ENCODE assay signal across 1 cellular context in genomic region chr14:104795781-104796681, GRCh38.
TF ChIP-seq lines count a peak whose summit lies in the region.

No MANE protein-coding gene starts in this region.

TF ChIP-seq in HepG2, 621 proteins besides CTCF, POLR2A, EP300 and RAD21 (continued from another document and continues in another):
- TF ChIP-seq AKNA (CRISPR knock-in tag; IDR thresholded peaks at IDR 0.05; ENCODE audit: borderline replicate concordance) = no peak
- TF ChIP-seq TOE1 (CRISPR knock-in tag; IDR thresholded peaks at IDR 0.05) = no peak
- peak; percentile 91 for TF ChIP-seq ZNF281 (CRISPR knock-in tag; IDR thresholded peaks at IDR 0.05; ENCODE audit: borderline replicate concordance)
- no peak for TF ChIP-seq ZNF781 (CRISPR knock-in tag; IDR thresholded peaks at IDR 0.05; ENCODE audit: borderline replicate concordance, not compliant biosample characterization)
- no peak for TF ChIP-seq BRCA1 (CRISPR knock-in tag; IDR thresholded peaks at IDR 0.05)
- TF ChIP-seq RFX5 (IDR thresholded peaks at IDR 0.05; ENCODE audit: low read depth, low read length) = no peak
- TF ChIP-seq MTERF4 (CRISPR knock-in tag; IDR thresholded peaks at IDR 0.05) = no peak
- TF ChIP-seq EED (CRISPR knock-in tag; IDR thresholded peaks at IDR 0.05) = no peak; the same call in 1 of the 2 replicates
- peak; percentile 52; the same call in 1 of the 3 replicates for TF ChIP-seq MXI1 (IDR thresholded peaks at IDR 0.05; ENCODE audit: borderline replicate concordance, low read depth, low read length)
- no peak for TF ChIP-seq HOMEZ (CRISPR knock-in tag; IDR thresholded peaks at IDR 0.05; ENCODE audit: low read depth)
- TF ChIP-seq ATF2 (CRISPR knock-in tag; IDR thresholded peaks at IDR 0.05) = no peak
- TF ChIP-seq ZNF407 (CRISPR knock-in tag; IDR thresholded peaks at IDR 0.05; ENCODE audit: not compliant biosample characterization) = no peak
- TF ChIP-seq CREBL2 (CRISPR knock-in tag; IDR thresholded peaks at IDR 0.05; ENCODE audit: borderline replicate concordance) = no peak
- 0 out of 4 replicates have a peak, but pooled peaks of 1 of the 2 experiments have one; percentile 24 for TF ChIP-seq HMGXB4 (CRISPR knock-in tag; IDR thresholded peaks at IDR 0.05; ENCODE audit: borderline replicate concordance in 1 of 2, low read depth in 1 of 2)
- no peak for TF ChIP-seq DMTF1 (CRISPR knock-in tag; IDR thresholded peaks at IDR 0.05)
- TF ChIP-seq HDAC1 (CRISPR knock-in tag; IDR thresholded peaks at IDR 0.05) = peak; percentile 60
- no peak for TF ChIP-seq NR2F2 (IDR thresholded peaks at IDR 0.05; ENCODE audit: borderline replicate concordance, low read depth)
- peak; percentile 56; the same call in 1 of the 2 replicates for TF ChIP-seq ZNF451 (CRISPR knock-in tag; IDR thresholded peaks at IDR 0.05)
- TF ChIP-seq POGK (CRISPR knock-in tag; conservative IDR thresholded peaks at IDR 0.05) = no peak
